Comparison of ENCODE assay signal across 8 cellular contexts in the genomic region with DNA sequence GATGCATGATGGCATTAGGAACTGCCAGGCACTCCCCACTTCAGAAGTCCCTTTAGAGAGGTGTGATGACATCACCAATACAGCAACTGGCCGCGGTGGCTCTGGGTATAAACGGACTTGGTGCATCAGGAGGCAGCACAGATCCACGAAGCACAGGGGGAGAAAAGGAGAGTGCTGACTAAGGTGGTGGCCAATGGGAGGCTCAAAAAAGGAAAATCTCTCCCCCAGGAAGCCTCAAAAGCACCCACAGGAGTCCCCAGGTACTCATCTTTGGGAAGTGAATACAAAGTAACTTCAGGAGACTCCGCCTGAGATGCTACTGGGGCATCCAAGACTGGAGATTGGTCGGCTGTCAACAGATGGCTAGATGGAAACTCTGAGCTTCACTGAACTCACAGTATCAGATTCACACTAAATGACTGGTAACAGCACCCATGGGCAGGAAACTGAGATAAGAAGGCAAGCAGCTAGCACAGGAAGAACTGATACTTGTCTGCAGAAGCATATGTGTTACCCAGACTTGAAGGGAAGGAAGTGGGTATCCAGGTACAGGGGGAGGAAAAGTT. TPM values are rescaled to one million over a fixed set of nuclear protein-coding genes. Genes with fewer than 3 reads are reported as not detected.
DNase-seq lines count a peak whose midpoint lies in the region; ATAC-seq and TF ChIP-seq lines count a peak whose summit lies in the region.

No MANE protein-coding gene starts in this region.

- H3K4me3 Mint-ChIP-seq in CD4-positive, alpha-beta memory T cell, result peak overlapping the region; percentile 79 to 93 (median 84)
- peak overlapping the region; percentile 70 for H3K4me3 Mint-ChIP-seq in activated naive CD8-positive, alpha-beta T cell treated with anti-CD3 and anti-CD28 coated beads, Interleukin-2, amount 50 U/mL, for 24 hours

- peak; percentile 64 to 84 (median 67) for DNase-seq in CD4-positive, alpha-beta memory T cell
- peak; percentile 62 for DNase-seq in activated naive CD8-positive, alpha-beta T cell treated with anti-CD3 and anti-CD28 coated beads, Interleukin-2, amount 50 U/mL, for 24 hours
- DNase-seq in stimulated activated naive CD4-positive, alpha-beta T cell treated with Interleukin-2 at 50 U/mL for 16 hours (lab: John Stamatoyannopoulos, UW), result peak; percentile 67
- DNase-seq in NCI-H2227 (lab: John Stamatoyannopoulos, UW; ENCODE audit: unreplicated experiment) (no peak), NCI-H187 treated with DMSO at 0.1 percent for 48 hours (lab: John Stamatoyannopoulos, UW) (no peak), OCI-M2 (lab: John Stamatoyannopoulos, UW; ENCODE audit: unreplicated experiment) (no peak)

- peaks cover 55 to 74% (median 66%) of the 10 kb centered on the region in 4 donors for H3K4me1 Mint-ChIP-seq in CD4-positive, alpha-beta memory T cell
- H3K4me1 Mint-ChIP-seq in activated naive CD8-positive, alpha-beta T cell treated with anti-CD3 and anti-CD28 coated beads, Interleukin-2, amount 50 U/mL, for 24 hours, result peaks cover 69% of the 10 kb centered on the region

- peaks cover 73% of the 10 kb centered on the region for H3K4me1 ChIP-seq in CD4-positive, alpha-beta memory T cell (ENCODE audit: insufficient read depth, low read length)
- peaks cover 22% of the 10 kb centered on the region for H3K4me1 ChIP-seq in OCI-LY3 (ENCODE audit: low read length)

- no peak overlapping the region for H3K9ac ChIP-seq in OCI-LY3 (ENCODE audit: low read length)

- H4K20me1 ChIP-seq in OCI-LY3 (ENCODE audit: insufficient read depth, low read length), result no peaks in the 10 kb centered on the region

- intact Hi-C loops in CD4-positive, alpha-beta memory T cell (cut with micrococcal nuclease), result loop anchor here (1.0 to 2.0 kb wide), 3 partner anchors 8 to 253 kb away; partner anchors contain the start of genes CCDC171, SNAPC3 and TTC39B

- no peaks in the 10 kb centered on the region for H3K79me2 ChIP-seq in OCI-LY3 (ENCODE audit: low read length)

- POLR2A ChIA-PET in CD4-positive, alpha-beta memory T cell (lab: Charles Lee; ENCODE audit: partially characterized antibody), result interaction anchor here (0.8 to 9.9 kb wide), 7 partner anchors 8 to 212 kb away, joined by 3 to 197 read pairs (median 5); partner anchors contain the start of genes PSIP1, SNAPC3 and TTC39B

- H2AFZ ChIP-seq in OCI-LY3 (ENCODE audit: low read depth, low read length), result no peak overlapping the region

- peak overlapping the region; percentile 4 to 39 for H3K4me3 ChIP-seq in CD4-positive, alpha-beta memory T cell (ENCODE audit: low read length in 2 of 2)
- H3K4me3 ChIP-seq in OCI-LY3 (ENCODE audit: low read length), result no peak overlapping the region

- H3K9me3 ChIP-seq in CD4-positive, alpha-beta memory T cell (ENCODE audit: control insufficient read depth in 1 of 2, low read length in 2 of 2), result no peaks in the 10 kb centered on the region
- no peaks in the 10 kb centered on the region for H3K9me3 ChIP-seq in OCI-LY3 (ENCODE audit: insufficient read depth, low read length)

- no peaks in the 10 kb centered on the region for H3K27me3 Mint-ChIP-seq in CD4-positive, alpha-beta memory T cell
- H3K27me3 Mint-ChIP-seq in activated naive CD8-positive, alpha-beta T cell treated with anti-CD3 and anti-CD28 coated beads, Interleukin-2, amount 50 U/mL, for 24 hours, result no peaks in the 10 kb centered on the region

- TF ChIP-seq CTCF in OCI-LY3 (IDR thresholded peaks at IDR 0.05; ENCODE audit: low read depth, low read length), result no peak

- peak overlapping the region; percentile 84 for H3K27ac ChIP-seq in CD4-positive, alpha-beta memory T cell (ENCODE audit: low read depth, low read length)
- H3K27ac ChIP-seq in OCI-LY3 (ENCODE audit: low read length), result no peak overlapping the region

- CTCF ChIA-PET in CD4-positive, alpha-beta memory T cell (lab: Charles Lee; ENCODE audit: partially characterized antibody), result interaction anchor here (0.7 to 11.0 kb wide), 8 partner anchors 10 to 307 kb away, joined by 3 to 120 read pairs (median 5); partner anchors contain the start of gene TTC39B

- ATAC-seq in GM21528 (IDR thresholded peaks at IDR 0.05; ENCODE audit: low FRiP score, unreplicated experiment), result peak; percentile 90
- peak; percentile 89 for ATAC-seq in activated naive CD8-positive, alpha-beta T cell treated with anti-CD3 and anti-CD28 coated beads, Interleukin-2, amount 50 U/mL, for 24 hours

- H3K4me2 ChIP-seq in OCI-LY3 (ENCODE audit: low read length), result 0 out of 2 replicates have a peak overlapping the region, but pooled peaks have one; percentile 5

- H3K36me3 ChIP-seq in CD4-positive, alpha-beta memory T cell (ENCODE audit: insufficient read depth, low read length), result no peaks in the 10 kb centered on the region
- H3K36me3 ChIP-seq in OCI-LY3 (replicated peaks; ENCODE audit: low read depth, low read length), result no peaks in the 10 kb centered on the region

- peak overlapping the region; percentile 92 to 99 (median 98) for H3K27ac Mint-ChIP-seq in CD4-positive, alpha-beta memory T cell
- H3K27ac Mint-ChIP-seq in activated naive CD8-positive, alpha-beta T cell treated with anti-CD3 and anti-CD28 coated beads, Interleukin-2, amount 50 U/mL, for 24 hours, result peak overlapping the region; percentile 96

- no peaks in the 10 kb centered on the region for H3K27me3 ChIP-seq in CD4-positive, alpha-beta memory T cell (ENCODE audit: insufficient read depth, low read length)
- peaks cover 3% of the 10 kb centered on the region; the same call in 1 of the 2 replicates for H3K27me3 ChIP-seq in OCI-LY3 (ENCODE audit: low read depth, low read length)

- peaks cover 0 to 2% (median 0%) of the 10 kb centered on the region in 8 donors for H3K9me3 Mint-ChIP-seq in CD4-positive, alpha-beta memory T cell
- peaks cover 6% of the 10 kb centered on the region for H3K9me3 Mint-ChIP-seq in activated naive CD8-positive, alpha-beta T cell treated with anti-CD3 and anti-CD28 coated beads, Interleukin-2, amount 50 U/mL, for 24 hours

- H3K36me3 Mint-ChIP-seq in CD4-positive, alpha-beta memory T cell, result peaks cover 15 to 20% of the 10 kb centered on the region in 2 donors
- H3K36me3 Mint-ChIP-seq in activated naive CD8-positive, alpha-beta T cell treated with anti-CD3 and anti-CD28 coated beads, Interleukin-2, amount 50 U/mL, for 24 hours (ENCODE audit: low read depth), result peaks cover 28% of the 10 kb centered on the region

RNA-seq across cellular contexts. Expression of gene TTC39B, which starts 7.6 kb away (rescaled TPM):
- total RNA-seq in CD4-positive, alpha-beta memory T cell, result 10 to 100 TPM; 29.0 to 30.2 TPM
- polyA plus RNA-seq in CD4-positive, alpha-beta memory T cell, result 10 to 100 TPM; 10.5 to 10.8 TPM

Comparison
In these comparisons a context has a peak if more than half of its experiments do, and no peak if none do; other contexts are left out.
1. DNase-seq: peak in CD4-positive, alpha-beta memory T cell (5 of 5), activated naive CD8-positive, alpha-beta T cell treated with anti-CD3 and anti-CD28 coated beads, Interleukin-2, amount 50 U/mL, for 24 hours (single experiment) and stimulated activated naive CD4-positive, alpha-beta T cell treated with Interleukin-2 at 50 U/mL for 16 hours (single experiment); none in NCI-H2227 (single experiment), NCI-H187 treated with DMSO at 0.1 percent for 48 hours (single experiment) and OCI-M2 (single experiment).